2 cellular contexts compared by ENCODE assay signal in the genomic region with DNA sequence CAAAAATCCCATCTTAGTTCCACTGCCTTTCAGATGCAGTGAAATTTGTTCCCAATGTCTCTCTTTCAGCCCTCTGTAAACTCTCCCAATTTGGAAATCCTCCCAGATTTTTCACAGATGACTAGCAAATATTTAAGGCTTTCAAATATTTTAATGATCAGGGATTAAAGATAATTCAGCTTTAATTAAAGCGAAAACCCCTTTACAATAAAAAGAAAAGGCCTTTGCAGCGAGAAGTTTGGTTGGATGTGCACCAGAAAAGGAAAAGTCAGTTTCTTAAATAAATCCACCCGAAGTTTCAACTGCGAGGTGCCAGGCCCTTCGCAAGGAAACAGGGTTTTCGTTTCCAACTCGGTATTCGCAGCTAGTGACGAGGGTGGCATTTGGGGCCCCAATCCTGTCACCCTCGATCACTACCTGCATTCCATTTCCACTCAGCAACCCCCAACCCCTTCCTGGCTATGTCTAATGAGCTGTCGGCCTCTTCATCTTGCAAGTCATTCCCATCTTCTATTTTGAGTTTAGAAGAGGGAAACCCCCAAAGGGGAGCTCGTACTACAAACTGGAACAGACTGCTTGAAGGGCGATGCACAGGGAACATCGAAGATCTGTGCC.
A peak's percentile ranks its signal among the peaks of the same experiment; 100 is the strongest.
TF ChIP-seq lines count a peak whose summit lies in the region.

No MANE protein-coding gene starts in this region.

TF ChIP-seq in GM12878, 131 proteins besides CTCF, POLR2A, EP300 and RAD21:
- TF ChIP-seq TAF1 (IDR thresholded peaks at IDR 0.05; ENCODE audit: borderline replicate concordance, low read depth, low read length) (no peak), SUZ12 (IDR thresholded peaks at IDR 0.05; ENCODE audit: unreplicated experiment) (peak; percentile 33), PAX5 (IDR thresholded peaks at IDR 0.05; ENCODE audit: borderline replicate concordance, low read depth, low read length) (no peak), BMI1 (IDR thresholded peaks at IDR 0.05; ENCODE audit: borderline replicate concordance) (no peak), EGR1 (IDR thresholded peaks at IDR 0.05; ENCODE audit: borderline replicate concordance in 1 of 2, low read depth in 2 of 2, low read length in 2 of 2) (no peak)
- TF ChIP-seq, protein P1, sequence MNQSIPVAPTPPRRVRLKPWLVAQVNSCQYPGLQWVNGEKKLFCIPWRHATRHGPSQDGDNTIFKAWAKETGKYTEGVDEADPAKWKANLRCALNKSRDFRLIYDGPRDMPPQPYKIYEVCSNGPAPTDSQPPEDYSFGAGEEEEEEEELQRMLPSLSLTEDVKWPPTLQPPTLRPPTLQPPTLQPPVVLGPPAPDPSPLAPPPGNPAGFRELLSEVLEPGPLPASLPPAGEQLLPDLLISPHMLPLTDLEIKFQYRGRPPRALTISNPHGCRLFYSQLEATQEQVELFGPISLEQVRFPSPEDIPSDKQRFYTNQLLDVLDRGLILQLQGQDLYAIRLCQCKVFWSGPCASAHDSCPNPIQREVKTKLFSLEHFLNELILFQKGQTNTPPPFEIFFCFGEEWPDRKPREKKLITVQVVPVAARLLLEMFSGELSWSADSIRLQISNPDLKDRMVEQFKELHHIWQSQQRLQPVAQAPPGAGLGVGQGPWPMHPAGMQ (IDR thresholded peaks at IDR 0.05; ENCODE audit: borderline replicate concordance): no peak

TF ChIP-seq in GM12891, 5 proteins besides CTCF, POLR2A, EP300 and RAD21:
- TF ChIP-seq SPI1 (IDR thresholded peaks at IDR 0.05; ENCODE audit: low read depth, low read length) (no peak), PAX5 (IDR thresholded peaks at IDR 0.05; ENCODE audit: insufficient read depth, low read length, severe bottlenecking) (no peak), TAF1 (IDR thresholded peaks at IDR 0.05; ENCODE audit: low read depth, low read length) (no peak), POLR2AphosphoS5 (IDR thresholded peaks at IDR 0.05; ENCODE audit: low read depth, low read length) (no peak), POU2F2 (IDR thresholded peaks at IDR 0.05; ENCODE audit: low read depth, low read length) (no peak)
